Comparison of ENCODE assay signal across 25 cellular contexts in the genomic region with DNA sequence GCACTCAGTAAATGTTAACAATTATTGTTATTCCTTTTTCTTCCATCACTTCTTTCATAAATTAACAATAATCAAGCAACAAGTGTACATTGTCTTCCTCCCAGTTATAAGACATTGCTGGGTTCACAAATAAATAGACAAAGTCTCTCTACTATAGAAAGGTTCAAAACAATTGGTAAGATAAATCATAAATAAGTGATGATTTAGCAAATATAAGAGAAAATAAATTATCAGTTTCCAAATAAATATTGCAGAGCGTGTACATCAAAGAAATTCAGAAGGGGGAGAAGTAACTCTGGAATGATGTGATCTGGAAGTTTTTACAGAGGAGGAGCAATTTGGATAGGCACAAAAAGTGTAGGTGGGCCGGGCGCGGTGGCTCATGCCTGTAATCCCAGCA.
DNase-seq lines count a peak whose midpoint lies in the region; ATAC-seq, FAIRE-seq and TF ChIP-seq lines count a peak whose summit lies in the region.
"Had no signal": no experiment of that assay in that cellular context is flagged by ENCODE, and none has a peak within 500 bp of the region (broad histone marks: within the 10 kb centered on the region; RNA-seq: fewer than 3 reads in every experiment).

No MANE protein-coding gene starts in this region.

- no peak for FAIRE-seq in HepG2 (lab: Jason Lieb, UNC)
- FAIRE-seq: D721Med, G401.6, GM12891, GM19239 had no signal

- H3K9me3 Mint-ChIP-seq in mesothelial cell of epicardium = peaks cover 24% of the 10 kb centered on the region
- peaks cover 7% of the 10 kb centered on the region for H3K9me3 Mint-ChIP-seq in type B pancreatic cell

- H3K14ac ChIP-seq in IMR-90 (replicated peaks; ENCODE audit: low read depth, low read length) = no peak overlapping the region

- in situ Hi-C loops in HepG2 (cut with HindIII; ENCODE audit: extremely low pct_ligation_motif_present, low pct_unique_long_range_greater_than_20kb) (no loop called here), IMR-90 (cut with MboI; ENCODE audit: low sequenced_read_pairs) (no loop called here)

- peak overlapping the region; percentile 51 for H3K27ac Mint-ChIP-seq in mesothelial cell of epicardium
- peak overlapping the region; percentile 1 for H3K27ac Mint-ChIP-seq in type B pancreatic cell
- H3K27ac Mint-ChIP-seq: CD4-positive, alpha-beta memory T cell; CD4-positive, CD25-positive, alpha-beta regulatory T cell; CD8-positive, alpha-beta memory T cell had no signal

- no peak overlapping the region for H3K56ac ChIP-seq in IMR-90 (ENCODE audit: extremely low read depth, insufficient read depth, low read length)

- dilution Hi-C loops in IMR-90 (cut with HindIII; ENCODE audit: low sequenced_read_pairs, unreplicated experiment) = no loop called here

- H3K4me1 Mint-ChIP-seq in mesothelial cell of epicardium = peaks cover 37% of the 10 kb centered on the region
- peaks cover 31% of the 10 kb centered on the region for H3K4me1 Mint-ChIP-seq in type B pancreatic cell (ENCODE audit: unreplicated experiment)
- H3K4me1 Mint-ChIP-seq: CD4-positive, alpha-beta memory T cell; CD4-positive, CD25-positive, alpha-beta regulatory T cell; CD8-positive, alpha-beta memory T cell had no signal

- intact Hi-C loops in HepG2 (cut with micrococcal nuclease; ENCODE audit: unreplicated experiment) = no loop called here
- intact Hi-C loops in right lobe of liver (cut with DNase I) = no loop called here
- intact Hi-C loops in IMR-90 (cut with micrococcal nuclease) = no loop called here

- H4K20me1 ChIP-seq in HepG2 (ENCODE audit: insufficient read depth, low read length) (no peaks in the 10 kb centered on the region), IMR-90 (ENCODE audit: insufficient read depth, low read length) (no peaks in the 10 kb centered on the region)
- H4K20me1 ChIP-seq: BLaER1 had no signal

- POLR2A ChIA-PET in HepG2 (lab: Yijun Ruan, JAX) = no interaction called here
- POLR2A ChIA-PET in IMR-90 (lab: Charles Lee; ENCODE audit: unreplicated experiment) = no interaction called here

- WGBS in HepG2 (ENCODE audit: low lambda C conversion rate) = 74% methylated on average over 4 of the region's 4 CpGs
- WGBS in right lobe of liver (ENCODE audit: insufficient coverage, low coverage, low lambda C conversion rate, missing lambda C conversion rate) = 78% methylated on average over 4 of the region's 4 CpGs
- WGBS in IMR-90 (ENCODE audit: extremely low coverage in 2 of 2, insufficient read length in 1 of 2), 2 experiments = no CpG with 5 or more reads among the region's 4 CpGs

- ATAC-seq in HepG2 = no peak
- no peak for ATAC-seq in right lobe of liver
- no peak for ATAC-seq in IMR-90 (ENCODE audit: low read depth)
- ATAC-seq in GM21447 (IDR thresholded peaks at IDR 0.05; ENCODE audit: unreplicated experiment) = no peak

- H3K36me3 Mint-ChIP-seq in mesothelial cell of epicardium (peaks cover 8% of the 10 kb centered on the region), type B pancreatic cell (peaks cover 3% of the 10 kb centered on the region)
- H3K36me3 Mint-ChIP-seq: CD14-positive monocyte; CD4-positive, alpha-beta memory T cell; CD4-positive, CD25-positive, alpha-beta regulatory T cell; CD8-positive, alpha-beta memory T cell had no signal

- no peaks in the 10 kb centered on the region for H3K79me1 ChIP-seq in IMR-90 (ENCODE audit: low read depth in 1 of 2, low read length in 2 of 2)

- H4K5ac ChIP-seq in IMR-90 (ENCODE audit: low read depth, low read length) = no peak overlapping the region

- H3K9ac ChIP-seq in HepG2 (ENCODE audit: insufficient read depth, low read depth, low read length) (no peak overlapping the region), IMR-90 (ENCODE audit: low read depth, low read length) (no peak overlapping the region)
- H3K9ac ChIP-seq: BLaER1 had no signal

- H3K79me2 ChIP-seq in HepG2 (ENCODE audit: insufficient read depth, low read length) = no peaks in the 10 kb centered on the region

- H3K27me3 Mint-ChIP-seq in mesothelial cell of epicardium (ENCODE audit: low read depth) (no peaks in the 10 kb centered on the region), type B pancreatic cell (no peaks in the 10 kb centered on the region)
- H3K27me3 Mint-ChIP-seq: CD4-positive, alpha-beta memory T cell; CD4-positive, CD25-positive, alpha-beta regulatory T cell; CD8-positive, alpha-beta memory T cell had no signal

- H2AFZ ChIP-seq in HepG2 (ENCODE audit: low read length) (no peak overlapping the region), IMR-90 (replicated peaks; ENCODE audit: low read length, poor library complexity) (no peak overlapping the region)

- no peak overlapping the region for H2BK15ac ChIP-seq in IMR-90 (ENCODE audit: low read depth, low read length)

- H4K8ac ChIP-seq in IMR-90 (ENCODE audit: low read depth in 2 of 2, low read length in 2 of 2) = no peak overlapping the region

- CTCF ChIA-PET in HepG2 (lab: Yijun Ruan, JAX; ENCODE audit: low intra/inter-chr PET ratio, low total read pairs) = no interaction called here
- CTCF ChIA-PET in IMR-90 (lab: Yijun Ruan, JAX) = no interaction called here

- H3K4me2 ChIP-seq in HepG2 (ENCODE audit: low read depth, low read length) (no peak overlapping the region), IMR-90 (ENCODE audit: low read depth, low read length) (no peak overlapping the region)
- H3K4me2 ChIP-seq: BLaER1 had no signal

- H3K27ac ChIP-seq in HepG2 (ENCODE audit: extremely low read length, insufficient read depth, low read length) = no peak overlapping the region
- no peak overlapping the region for H3K27ac ChIP-seq in right lobe of liver
- no peak overlapping the region for H3K27ac ChIP-seq in IMR-90 (ENCODE audit: insufficient read depth, low read length)
- H3K27ac ChIP-seq: 22Rv1, BLaER1 had no signal

- no peak overlapping the region for H2AK5ac ChIP-seq in IMR-90 (ENCODE audit: low read depth, low read length)

- H3K36me3 ChIP-seq in HepG2 (replicated peaks in 1 of 2; ENCODE audit: control insufficient read depth in 1 of 2, insufficient read depth in 2 of 2, low read length in 2 of 2) = no peaks in the 10 kb centered on the region
- H3K36me3 ChIP-seq in right lobe of liver = no peaks in the 10 kb centered on the region
- no peaks in the 10 kb centered on the region for H3K36me3 ChIP-seq in IMR-90 (ENCODE audit: control insufficient read depth, insufficient read depth, low read length)
- H3K36me3 ChIP-seq: BE2C, BLaER1 had no signal

- TF ChIP-seq POLR2A in HepG2 (IDR thresholded peaks at IDR 0.05; ENCODE audit: insufficient read depth in 1 of 2, low read depth in 2 of 2, low read length in 2 of 2) (no peak), right lobe of liver (IDR thresholded peaks at IDR 0.05) (no peak), IMR-90 (IDR thresholded peaks at IDR 0.05; ENCODE audit: low read depth, low read length) (no peak)

- H3K9me3 ChIP-seq in HepG2 (ENCODE audit: low read length) (peaks cover 7% of the 10 kb centered on the region; the same call in 1 of the 2 replicates), right lobe of liver (no peaks in the 10 kb centered on the region), IMR-90 (ENCODE audit: control insufficient read depth, insufficient read depth, low read length) (no peaks in the 10 kb centered on the region; the same call in 1 of the 2 replicates)
- H3K9me3 ChIP-seq: BE2C had no signal

- no peak overlapping the region for H4K91ac ChIP-seq in IMR-90 (ENCODE audit: insufficient read depth, low read depth, low read length)

- DNase-seq in HepG2 (ENCODE audit: low spot score) (no peak), right lobe of liver (no peak), IMR-90 (no peak), mesothelial cell of epicardium (ENCODE audit: low spot score in 2 of 2, unreplicated experiment in 2 of 2) (no peak), type B pancreatic cell (ENCODE audit: extremely low spot score, unreplicated experiment) (no peak), NCI-H446 (lab: John Stamatoyannopoulos, UW) (no peak), NCI-H748 (lab: John Stamatoyannopoulos, UW; ENCODE audit: unreplicated experiment) (no peak)
- DNase-seq: ACHN; BE2C; C1 segment of cervical spinal cord; Calu3; CD4-positive, alpha-beta memory T cell; CD4-positive, CD25-positive, alpha-beta regulatory T cell; CD8-positive, alpha-beta memory T cell; COR-L47; DMS79 treated with DMSO at 0.1 percent for 48 hours; GF-D8 had no signal

- no peak overlapping the region for H3K4me3 Mint-ChIP-seq in mesothelial cell of epicardium
- H3K4me3 Mint-ChIP-seq in type B pancreatic cell = no peak overlapping the region
- H3K4me3 Mint-ChIP-seq: CD14-positive monocyte; CD4-positive, alpha-beta memory T cell; CD4-positive, CD25-positive, alpha-beta regulatory T cell; CD8-positive, alpha-beta memory T cell had no signal

- H2BK20ac ChIP-seq in IMR-90 (ENCODE audit: low read depth, low read length) = no peak overlapping the region

- H3K27me3 ChIP-seq in HepG2 (ENCODE audit: control insufficient read depth in 1 of 2, insufficient read depth in 2 of 2, low read length in 2 of 2) = no peaks in the 10 kb centered on the region
- no peaks in the 10 kb centered on the region for H3K27me3 ChIP-seq in right lobe of liver
- H3K27me3 ChIP-seq in IMR-90 (ENCODE audit: control insufficient read depth, insufficient read depth, low read length) = no peaks in the 10 kb centered on the region; the same call in 1 of the 2 replicates
- H3K27me3 ChIP-seq: BE2C, BLaER1 had no signal

- H3K18ac ChIP-seq in IMR-90 (ENCODE audit: low read depth, low read length) = no peak overlapping the region

- TF ChIP-seq RAD21 in HepG2 (CRISPR knock-in tag; IDR thresholded peaks at IDR 0.05) = no peak
- no peak for TF ChIP-seq RAD21 in IMR-90 (IDR thresholded peaks at IDR 0.05; ENCODE audit: low read length)

- TF ChIP-seq EP300 in HepG2 (IDR thresholded peaks at IDR 0.05; ENCODE audit: low read depth in 2 of 2, low read length in 2 of 2) = no peak
- no peak for TF ChIP-seq EP300 in HepG2 (CRISPR knock-in tag; IDR thresholded peaks at IDR 0.05; ENCODE audit: borderline replicate concordance)

- H3K4me1 ChIP-seq in HepG2 (ENCODE audit: insufficient read depth, low read length) (no peaks in the 10 kb centered on the region), right lobe of liver (no peaks in the 10 kb centered on the region), IMR-90 (ENCODE audit: control insufficient read depth, insufficient read depth, low read length) (0 out of 2 replicates have a peak, but pooled peaks cover 1% of the 10 kb centered on the region)
- H3K4me1 ChIP-seq: BE2C, BLaER1 had no signal

- no peak for TF ChIP-seq CTCF in HepG2 (CRISPR knock-in tag; IDR thresholded peaks at IDR 0.05)
- TF ChIP-seq CTCF in right lobe of liver (IDR thresholded peaks at IDR 0.05) = no peak
- TF ChIP-seq CTCF in IMR-90 (conservative IDR thresholded peaks at IDR 0.05; ENCODE audit: low read depth, low read length) = no peak
- TF ChIP-seq CTCF in mesothelial cell of epicardium (IDR thresholded peaks at IDR 0.05; ENCODE audit: unreplicated experiment) = no peak
- no peak for TF ChIP-seq CTCF in type B pancreatic cell (conservative IDR thresholded peaks at IDR 0.05)

- H3K9me1 ChIP-seq in IMR-90 (ENCODE audit: insufficient read depth, low read length) = no peaks in the 10 kb centered on the region

- no peak overlapping the region for H3K23ac ChIP-seq in IMR-90 (ENCODE audit: low read depth, low read length)

- BruUV-seq in HepG2 (replicated peaks; lab: Mats Ljungman, UMichigan) = no TSS peak
- no TSS peak for BruUV-seq in IMR-90 (replicated peaks; lab: Mats Ljungman, UMichigan)

- no peak overlapping the region for H3K4ac ChIP-seq in IMR-90 (ENCODE audit: low read depth, low read length)

- H2BK5ac ChIP-seq in IMR-90 (ENCODE audit: low read depth, low read length, poor library complexity, severe bottlenecking) = no peak overlapping the region

- H3K4me3 ChIP-seq in HepG2 (replicated peaks in 1 of 3; ENCODE audit: insufficient read depth in 1 of 3, low read depth in 2 of 3, low read length in 3 of 3) = no peak overlapping the region
- H3K4me3 ChIP-seq in right lobe of liver = no peak overlapping the region
- no peak overlapping the region for H3K4me3 ChIP-seq in IMR-90 (ENCODE audit: insufficient read depth, low read depth, low read length)
- H3K4me3 ChIP-seq: BLaER1 had no signal

- H2BK120ac ChIP-seq in IMR-90 (ENCODE audit: low read depth, low read length) = no peak overlapping the region

- no peak overlapping the region for H2AK9ac ChIP-seq in IMR-90 (replicated peaks; ENCODE audit: low read depth, low read length, poor library complexity)
